4 cellular contexts compared by ENCODE assay signal in genomic region chr3:123981317-123981716, GRCh38. TPM values are rescaled to one million over a fixed set of nuclear protein-coding genes. Genes with fewer than 3 reads are reported as not detected.
"Had no signal": no experiment of that assay in that cellular context is flagged by ENCODE, and none has a peak within 500 bp of the region (broad histone marks: within the 10 kb centered on the region; RNA-seq: fewer than 3 reads in every experiment).

No MANE protein-coding gene starts in this region.

RNA-seq across cellular contexts. Expression of gene ROPN1, which starts 10.6 kb away (rescaled TPM):
- total RNA-seq: HT-29, NCI-H460, Right ventricle myocardium superior, SJSA1 had no signal
